ENCODE assay signal across 1 cellular context in the genomic region with DNA sequence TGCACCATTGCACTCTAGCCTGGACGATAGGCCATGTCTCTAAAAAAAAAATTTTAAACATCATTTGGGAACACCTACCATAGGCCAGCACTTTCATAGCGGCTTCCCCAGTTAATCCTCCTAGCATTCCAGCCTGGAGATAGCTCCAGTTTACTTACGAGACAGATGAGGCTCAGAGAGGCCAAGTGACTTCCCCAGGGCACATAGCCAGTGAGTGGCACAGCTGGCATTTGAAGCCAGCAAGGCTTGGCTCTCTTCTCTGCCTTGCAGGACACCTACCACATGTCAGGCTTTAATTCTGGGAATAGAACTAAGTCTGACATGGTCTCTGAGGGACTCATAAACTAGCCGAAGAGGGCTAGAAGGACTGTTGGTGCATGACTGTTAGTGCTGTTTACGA.
TF ChIP-seq lines count a peak whose summit lies in the region.

No MANE protein-coding gene starts in this region.

TF ChIP-seq in H1, 55 proteins besides CTCF, POLR2A, EP300 and RAD21:
- no peak for TF ChIP-seq TAF1 (IDR thresholded peaks at IDR 0.05; ENCODE audit: low read depth, low read length)
- no peak for TF ChIP-seq SP1 (IDR thresholded peaks at IDR 0.05; ENCODE audit: low read depth, low read length)
- no peak for TF ChIP-seq TEAD4 (IDR thresholded peaks at IDR 0.05; ENCODE audit: low read depth, low read length)
- no peak for TF ChIP-seq JUND (IDR thresholded peaks at IDR 0.05; ENCODE audit: low read length)
- TF ChIP-seq RXRA (IDR thresholded peaks at IDR 0.05; ENCODE audit: insufficient read depth, low read depth, low read length) = no peak
- no peak for TF ChIP-seq SIRT6 (IDR thresholded peaks at IDR 0.05; ENCODE audit: low read length)
- no peak for TF ChIP-seq KDM5A (IDR thresholded peaks at IDR 0.05; ENCODE audit: low read length)
- TF ChIP-seq MAFK (IDR thresholded peaks at IDR 0.05; ENCODE audit: low read depth, low read length) = no peak
- TF ChIP-seq KDM1A (IDR thresholded peaks at IDR 0.05; ENCODE audit: borderline replicate concordance, low read length) = no peak
- TF ChIP-seq SP2 (IDR thresholded peaks at IDR 0.05; ENCODE audit: low read length) = no peak
- no peak for TF ChIP-seq RBBP5 (IDR thresholded peaks at IDR 0.05; ENCODE audit: borderline replicate concordance, low read depth, low read length)
- TF ChIP-seq CEBPB (IDR thresholded peaks at IDR 0.05; ENCODE audit: low read depth, low read length) = no peak
- TF ChIP-seq GTF2F1 (IDR thresholded peaks at IDR 0.05; ENCODE audit: borderline replicate concordance, low read depth, low read length) = no peak
